8 cellular contexts compared by ENCODE assay signal in the genomic region with DNA sequence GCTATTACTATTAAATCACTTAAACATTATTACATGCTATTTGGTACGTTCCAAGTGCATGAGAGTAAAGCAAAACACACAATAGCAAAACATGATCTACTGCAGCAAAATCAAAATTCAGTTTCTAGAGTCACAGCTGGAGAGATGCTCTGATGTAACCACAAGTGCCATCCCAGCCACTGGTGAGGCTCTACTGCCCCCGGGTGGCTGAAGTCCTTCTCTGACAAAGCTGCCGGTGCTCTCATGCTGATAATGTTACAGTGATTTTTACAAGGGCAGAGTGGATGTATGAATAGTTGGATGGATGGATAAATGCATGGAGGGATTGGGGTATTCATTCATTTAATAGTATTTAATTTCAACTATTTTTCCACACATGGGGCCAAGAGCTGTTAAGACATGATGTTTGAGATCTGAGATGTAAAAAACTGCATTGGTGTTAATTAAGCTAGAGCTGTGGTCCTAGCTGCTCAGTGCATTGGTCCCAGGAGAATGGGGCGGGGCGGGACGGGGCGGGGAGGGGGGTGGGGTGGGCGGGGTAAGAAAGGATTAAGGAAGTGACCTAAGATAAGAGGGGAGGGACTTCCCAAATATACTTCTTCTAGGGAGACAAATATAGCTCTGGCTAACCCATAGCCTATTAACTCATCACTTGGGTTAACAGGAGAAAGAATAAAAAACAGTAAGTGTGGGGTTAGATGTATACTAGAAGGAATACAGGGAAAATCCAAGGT. TPM values are rescaled to one million over a fixed set of nuclear protein-coding genes. Genes with fewer than 3 reads are reported as not detected.
A peak's percentile ranks its signal among the peaks of the same experiment; 100 is the strongest.
DNase-seq lines count a peak whose midpoint lies in the region; ATAC-seq and TF ChIP-seq lines count a peak whose summit lies in the region.

No MANE protein-coding gene starts in this region.

- H3K27me3 ChIP-seq in CD4-positive, CD25-positive, alpha-beta regulatory T cell (ENCODE audit: control insufficient read depth, insufficient read depth, low read length) = peaks cover 6% of the 10 kb centered on the region
- no peaks in the 10 kb centered on the region for H3K27me3 ChIP-seq in lung (ENCODE audit: control insufficient read depth, insufficient read depth)

- no peaks in the 10 kb centered on the region for H3K4me1 ChIP-seq in CD4-positive, CD25-positive, alpha-beta regulatory T cell (ENCODE audit: control insufficient read depth, insufficient read depth, low read length, poor library complexity, severe bottlenecking)
- H3K4me1 ChIP-seq in lung (ENCODE audit: control insufficient read depth in 2 of 2, insufficient read depth in 2 of 2, low read length in 2 of 2) = no peaks in the 10 kb centered on the region

- H3K9me3 Mint-ChIP-seq in CD4-positive, CD25-positive, alpha-beta regulatory T cell = peaks cover 0 to under 1% (median 0%) of the 10 kb centered on the region in 7 donors

- H3K4me3 ChIP-seq in CD4-positive, CD25-positive, alpha-beta regulatory T cell (ENCODE audit: low read depth, low read length) = no peak overlapping the region
- H3K4me3 ChIP-seq in lung = no peak overlapping the region

- TF ChIP-seq CTCF in lung (IDR thresholded peaks at IDR 0.05; ENCODE audit: control extremely low read depth, extremely low read depth) = peak; percentile 75

- peaks cover 23% of the 10 kb centered on the region for H3K27me3 Mint-ChIP-seq in CD4-positive, CD25-positive, alpha-beta regulatory T cell

- DNase-seq in CD4-positive, CD25-positive, alpha-beta regulatory T cell = peak; percentile 27 to 55 (median 41)
- DNase-seq in NCI-H69 (lab: John Stamatoyannopoulos, UW) (peak; percentile 78), lung (ENCODE audit: low spot score) (peak; percentile 59)
- peak; percentile 65 to 71 for DNase-seq in activated CD4-positive, alpha-beta T cell treated with anti-CD3 and anti-CD28 coated beads, Interleukin-2, amount 50 U/mL, for 48 hours
- DNase-seq in effector CD8-positive, alpha-beta T cell (lab: John Stamatoyannopoulos, UW) = peak; percentile 41
- peak; percentile 42 to 58 for DNase-seq in stimulated activated CD8-positive, alpha-beta memory T cell treated with anti-CD3 and anti-CD28 coated beads, Interleukin-2, amount 100 ng/mL, for 48 hours (ENCODE audit: low read depth in 2 of 2)

- H3K4me3 Mint-ChIP-seq in CD4-positive, CD25-positive, alpha-beta regulatory T cell = no peak overlapping the region

- 3 to 5% methylated on average over 5 to 8 of the region's 8 CpGs for WGBS in lung, 2 donors

- H3K36me3 Mint-ChIP-seq in CD4-positive, CD25-positive, alpha-beta regulatory T cell = no peaks in the 10 kb centered on the region

- no peaks in the 10 kb centered on the region for H3K36me3 ChIP-seq in CD4-positive, CD25-positive, alpha-beta regulatory T cell (ENCODE audit: control insufficient read depth, insufficient read depth, low read length)
- H3K36me3 ChIP-seq in lung (ENCODE audit: control insufficient read depth in 2 of 2, insufficient read depth in 2 of 2, low read length in 2 of 2) = no peaks in the 10 kb centered on the region

- no peak overlapping the region for H3K27ac Mint-ChIP-seq in CD4-positive, CD25-positive, alpha-beta regulatory T cell

- H3K27ac ChIP-seq in CD4-positive, CD25-positive, alpha-beta regulatory T cell (ENCODE audit: insufficient read depth, low read length, poor library complexity, severe bottlenecking) = no peak overlapping the region
- no peak overlapping the region for H3K27ac ChIP-seq in lung (ENCODE audit: low read depth in 1 of 2, low read length in 1 of 2)

- no peak for ATAC-seq in CD4-positive, CD25-positive, alpha-beta regulatory T cell (ENCODE audit: low read depth in 2 of 2)
- ATAC-seq in HG03521 (IDR thresholded peaks at IDR 0.05; ENCODE audit: unreplicated experiment) (peak; percentile 51), lung (ENCODE audit: insufficient read depth, low FRiP score) (no peak), HG03108 (IDR thresholded peaks at IDR 0.05; ENCODE audit: unreplicated experiment) (no peak)

- no peaks in the 10 kb centered on the region for H3K4me1 Mint-ChIP-seq in CD4-positive, CD25-positive, alpha-beta regulatory T cell

- H3K9me3 ChIP-seq in CD4-positive, CD25-positive, alpha-beta regulatory T cell (ENCODE audit: control insufficient read depth in 2 of 2, low read length in 2 of 2) = no peaks in the 10 kb centered on the region
- peaks cover 0 to 4% of the 10 kb centered on the region in 2 donors for H3K9me3 ChIP-seq in lung (ENCODE audit: control insufficient read depth in 2 of 2, insufficient read depth in 1 of 2, low read length in 1 of 2)

RNA-seq across cellular contexts. Expression of gene SPESP1, which starts 5.3 kb away (rescaled TPM):
- total RNA-seq in CD4-positive, CD25-positive, alpha-beta regulatory T cell = not detected
- 1 to 10 TPM in 2 of 4 donors, under 1 TPM in 2; 0.33 to 3.8 (median 0.97) TPM for polyA plus RNA-seq in CD4-positive, CD25-positive, alpha-beta regulatory T cell
- 1 to 10 TPM in 1 of 2 donors, under 1 TPM in 1; 0.94 to 1.0 TPM for total RNA-seq in lung
- polyA plus RNA-seq in lung = 1 to 10 TPM in 1 of 2 donors, under 1 TPM in 1; 0.89 to 1.5 TPM
